Comparison of ENCODE assay signal across 1 cellular context in genomic region chr7:13834328-13834761, GRCh38.
TF ChIP-seq lines count a peak whose summit lies in the region.

No MANE protein-coding gene starts in this region.

TF ChIP-seq in SK-N-SH, 30 proteins besides CTCF, POLR2A, EP300 and RAD21 (continued from another document):
- TF ChIP-seq PBX3 (IDR thresholded peaks at IDR 0.05): no peak
